Comparison of ENCODE assay signal across 23 cellular contexts in genomic region chr10:25023278-25023677, GRCh38. TPM values are rescaled to one million over a fixed set of nuclear protein-coding genes. Genes with fewer than 3 reads are reported as not detected.
DNase-seq lines count a peak whose midpoint lies in the region; ATAC-seq, FAIRE-seq and TF ChIP-seq lines count a peak whose summit lies in the region.
"Had no signal": no experiment of that assay in that cellular context is flagged by ENCODE, and none has a peak within 500 bp of the region (broad histone marks: within the 10 kb centered on the region; RNA-seq: fewer than 3 reads in every experiment).

No MANE protein-coding gene starts in this region.

- peak overlapping the region; percentile 5 for H3K4me2 ChIP-seq in astrocyte (ENCODE audit: low read length)
- H3K4me2 ChIP-seq: PC-9 had no signal

- peaks cover 0 to 34% (median 7%) of the 10 kb centered on the region in 9 donors for H3K4me1 ChIP-seq in heart right ventricle
- H3K4me1 ChIP-seq in right cardiac atrium (ENCODE audit: control insufficient read depth, insufficient read depth, low read length): no peaks in the 10 kb centered on the region
- H3K4me1 ChIP-seq in astrocyte (ENCODE audit: insufficient read depth, low read length): no peaks in the 10 kb centered on the region
- no peaks in the 10 kb centered on the region for H3K4me1 ChIP-seq in gastrocnemius medialis
- H3K4me1 ChIP-seq: BE2C, SJCRH30 had no signal

- no peak overlapping the region for H2AFZ ChIP-seq in astrocyte (ENCODE audit: low read depth, low read length)
- H2AFZ ChIP-seq: PC-9 had no signal

- no peak for TF ChIP-seq CTCF in heart right ventricle (IDR thresholded peaks at IDR 0.05)
- no peak for TF ChIP-seq CTCF in astrocyte (IDR thresholded peaks at IDR 0.05; ENCODE audit: insufficient read depth, low read depth, low read length)
- no peak for TF ChIP-seq CTCF in fibroblast of pulmonary artery (IDR thresholded peaks at IDR 0.05; ENCODE audit: low read length, missing control alignments)
- TF ChIP-seq CTCF in gastrocnemius medialis (IDR thresholded peaks at IDR 0.05 in 4 of 5, conservative IDR thresholded peaks at IDR 0.05 in 1 of 5): no peak

- intact Hi-C loops in heart right ventricle (cut with DNase I): loop anchor here in 1 of 10 donors (10.0 kb wide), 1 partner anchor 52 kb away; no protein-coding TSS in a partner anchor
- intact Hi-C loops in right cardiac atrium (cut with DNase I): loop anchor here in 2 of 4 donors (10.0 kb wide), 1 partner anchor 52 kb away; no protein-coding TSS in a partner anchor
- intact Hi-C loops in gastrocnemius medialis (cut with DNase I; ENCODE audit: low total_unique reads): no loop called here

- TF ChIP-seq POLR2A in gastrocnemius medialis (IDR thresholded peaks at IDR 0.05): no peak

- WGBS in heart right ventricle, 2 donors: 63 to 66% methylated on average over 3 of the region's 3 CpGs
- 62% methylated on average over 3 of the region's 3 CpGs for WGBS in right cardiac atrium

- H3K27ac ChIP-seq in heart right ventricle (peak overlapping the region in 3 of 10 donors; percentile 6 to 45 (median 42)), right cardiac atrium (ENCODE audit: low read length) (no peak overlapping the region), astrocyte (ENCODE audit: low read depth, low read length) (no peak overlapping the region), gastrocnemius medialis (no peak overlapping the region)
- H3K27ac ChIP-seq: PC-9, RWPE1, SJCRH30 had no signal

- peak; percentile 45 for FAIRE-seq in astrocyte (lab: Jason Lieb, UNC)
- FAIRE-seq: GM12892, GM18507, H1 had no signal

- DNase-seq in heart right ventricle (no peak), right cardiac atrium (no peak), astrocyte (ENCODE audit: low read depth) (no peak), fibroblast of pulmonary artery (ENCODE audit: low read depth) (peak; percentile 17), gastrocnemius medialis (no peak), NCI-H1105 (lab: John Stamatoyannopoulos, UW) (no peak), DMS153 (lab: John Stamatoyannopoulos, UW) (no peak)
- DNase-seq: BE2C; CD4-positive, alpha-beta memory T cell; DMS53; EL; KG1; NCI-H1436 treated with DMSO at 0.1 percent for 48 hours; NCI-H2029; NCI-H345; NCI-H524 treated with DMSO at 0.1 percent for 48 hours; PC-9; SJCRH30 had no signal

- H3K79me2 ChIP-seq in astrocyte (ENCODE audit: insufficient read depth, low read length): peaks cover 2% of the 10 kb centered on the region

- H4K20me1 ChIP-seq in astrocyte (ENCODE audit: insufficient read depth, low read length): no peaks in the 10 kb centered on the region

- in situ Hi-C loops in gastrocnemius medialis (cut with MboI; ENCODE audit: low sequenced_read_pairs in 4 of 4): no loop called here

- H3K27me3 Mint-ChIP-seq in astrocyte (ENCODE audit: low read depth, unreplicated experiment): no peaks in the 10 kb centered on the region
- H3K27me3 Mint-ChIP-seq: CD4-positive, alpha-beta memory T cell had no signal

- H3K9me3 Mint-ChIP-seq in astrocyte (ENCODE audit: unreplicated experiment): no peaks in the 10 kb centered on the region
- H3K9me3 Mint-ChIP-seq: CD4-positive, alpha-beta memory T cell had no signal

- no peaks in the 10 kb centered on the region for H3K27me3 ChIP-seq in heart right ventricle
- H3K27me3 ChIP-seq in right cardiac atrium (ENCODE audit: control insufficient read depth, insufficient read depth): no peaks in the 10 kb centered on the region
- H3K27me3 ChIP-seq in astrocyte (ENCODE audit: insufficient read depth, low read length): no peaks in the 10 kb centered on the region
- H3K27me3 ChIP-seq in gastrocnemius medialis: no peaks in the 10 kb centered on the region
- H3K27me3 ChIP-seq: BE2C, SJCRH30 had no signal

- H3K4me3 Mint-ChIP-seq in astrocyte (ENCODE audit: unreplicated experiment): no peak overlapping the region
- H3K4me3 Mint-ChIP-seq: CD4-positive, alpha-beta memory T cell had no signal

- H3K9ac ChIP-seq in astrocyte (ENCODE audit: low read length): no peak overlapping the region

- no peaks in the 10 kb centered on the region for H3K36me3 ChIP-seq in heart right ventricle
- no peaks in the 10 kb centered on the region for H3K36me3 ChIP-seq in astrocyte (ENCODE audit: insufficient read depth, low read length)
- no peaks in the 10 kb centered on the region for H3K36me3 ChIP-seq in gastrocnemius medialis
- H3K36me3 ChIP-seq: BE2C, SJCRH30 had no signal

- no peaks in the 10 kb centered on the region for H3K36me3 Mint-ChIP-seq in astrocyte (ENCODE audit: low read depth, unreplicated experiment)

- H3K4me1 Mint-ChIP-seq in astrocyte (ENCODE audit: low read depth, unreplicated experiment): no peaks in the 10 kb centered on the region

- H3K4me3 ChIP-seq in heart right ventricle (no peak overlapping the region), right cardiac atrium (ENCODE audit: low read length) (no peak overlapping the region), astrocyte (ENCODE audit: insufficient read depth, low read depth, low read length) (no peak overlapping the region), fibroblast of pulmonary artery (replicated peaks; ENCODE audit: low read depth, low read length) (no peak overlapping the region), gastrocnemius medialis (no peak overlapping the region)
- H3K4me3 ChIP-seq: PC-9, SJCRH30 had no signal

- H3K27ac Mint-ChIP-seq in astrocyte (ENCODE audit: unreplicated experiment): no peak overlapping the region
- H3K27ac Mint-ChIP-seq: CD4-positive, alpha-beta memory T cell had no signal

- H3K9me3 ChIP-seq in heart right ventricle (no peaks in the 10 kb centered on the region), right cardiac atrium (ENCODE audit: control insufficient read depth, low read length) (no peaks in the 10 kb centered on the region), astrocyte (ENCODE audit: insufficient read depth, low read depth, low read length) (no peaks in the 10 kb centered on the region), gastrocnemius medialis (no peaks in the 10 kb centered on the region)
- H3K9me3 ChIP-seq: BE2C, SJCRH30 had no signal

- ATAC-seq in heart right ventricle (peak in 7 of 8 donors; percentile 72 to 93 (median 78)), right cardiac atrium (no peak), gastrocnemius medialis (peak; percentile 46 to 60), GM19467 (IDR thresholded peaks at IDR 0.05; ENCODE audit: unreplicated experiment) (no peak)

RNA-seq across cellular contexts. Expression of gene THNSL1, which starts 6.9 kb away (rescaled TPM):
- total RNA-seq in heart right ventricle (1 to 10 TPM; 4.0 to 6.8 (median 5.1) TPM), right cardiac atrium (1 to 10 TPM; 1.9 to 4.6 (median 3.6) TPM), astrocyte (2.7 and 3.1 TPM in 2 replicates), gastrocnemius medialis (1 to 10 TPM in 3 of 4 donors, under 1 TPM in 1; 0.82 to 2.0 (median 1.7) TPM)
- polyA plus RNA-seq in heart right ventricle (1 to 10 TPM; 1.4 to 2.6 TPM), right cardiac atrium (3.1 TPM)

RNA-seq across cellular contexts. Expression of gene ENKUR, which starts 7.3 kb away (rescaled TPM):
- not detected for total RNA-seq in heart right ventricle
- polyA plus RNA-seq in heart right ventricle: under 1 TPM in 1 of 2 donors, not detected in 1; 0.10 TPM
- not detected for total RNA-seq in right cardiac atrium
- not detected for polyA plus RNA-seq in right cardiac atrium
- 0.22 and 0.34 TPM in 2 replicates for total RNA-seq in astrocyte
- total RNA-seq in gastrocnemius medialis: not detected
- total RNA-seq: CD4-positive, alpha-beta memory T cell; H1; SJCRH30 had no signal
- polyA plus RNA-seq: CD4-positive, alpha-beta memory T cell; H1 had no signal

Comparison
In these comparisons a context has a peak if more than half of its experiments do, and no peak if none do; other contexts are left out.
1. ATAC-seq: peak in heart right ventricle (7 of 8) and gastrocnemius medialis (2 of 2); none in right cardiac atrium (0 of 2) and GM19467 (single experiment).